1 cellular context compared by ENCODE assay signal in genomic region chr12:6647083-6647604, GRCh38.
TF ChIP-seq lines count a peak whose summit lies in the region.

TSS of gene ACRBP (minus strand) at chr12:6647432. CDS start at chr12:6647366, 66 bp downstream.

TF ChIP-seq in H1, 55 proteins besides CTCF, POLR2A, EP300 and RAD21:
- TF ChIP-seq CTBP2 (IDR thresholded peaks at IDR 0.05; ENCODE audit: borderline replicate concordance, insufficient read depth, insufficient read length, low read length) (no peak), KDM4A (IDR thresholded peaks at IDR 0.05; ENCODE audit: low read depth, low read length, severe bottlenecking) (peak; percentile 91), JUN (IDR thresholded peaks at IDR 0.05; ENCODE audit: low read depth, low read length) (no peak), GABPA (IDR thresholded peaks at IDR 0.05; ENCODE audit: borderline replicate concordance, insufficient read depth, low read length) (no peak), MAX (IDR thresholded peaks at IDR 0.05) (peak; percentile 40), TAF1 (IDR thresholded peaks at IDR 0.05; ENCODE audit: low read depth, low read length) (peak; percentile 44; the same call in 1 of the 2 replicates), FOSL1 (IDR thresholded peaks at IDR 0.05; ENCODE audit: insufficient read depth, low read depth, low read length) (no peak), BACH1 (IDR thresholded peaks at IDR 0.05; ENCODE audit: low read length) (no peak), SP1 (IDR thresholded peaks at IDR 0.05; ENCODE audit: low read depth, low read length) (no peak), SUZ12 (IDR thresholded peaks at IDR 0.05; ENCODE audit: low read length) (no peak), E2F6 (IDR thresholded peaks at IDR 0.05) (0 out of 2 replicates have a peak, but pooled peaks have one; percentile 26), EGR1 (IDR thresholded peaks at IDR 0.05; ENCODE audit: borderline replicate concordance, low read depth, low read length) (peak; percentile 91), SIN3A (conservative IDR thresholded peaks at IDR 0.05 in 1 of 2, IDR thresholded peaks at IDR 0.05 in 1 of 2; ENCODE audit: low read depth in 1 of 2, low read length in 2 of 2) (no peak), RFX5 (IDR thresholded peaks at IDR 0.05; ENCODE audit: borderline replicate concordance, low read depth, low read length) (no peak), SAP30 (IDR thresholded peaks at IDR 0.05; ENCODE audit: insufficient read depth, insufficient replicate concordance, low read length) (no peak), RBBP5 (IDR thresholded peaks at IDR 0.05; ENCODE audit: borderline replicate concordance, low read depth, low read length) (no peak; the same call in 1 of the 2 replicates), USF2 (IDR thresholded peaks at IDR 0.05; ENCODE audit: low read length) (no peak), CREB1 (IDR thresholded peaks at IDR 0.05) (peak; percentile 46; the same call in 1 of the 2 replicates), CHD7 (IDR thresholded peaks at IDR 0.05; ENCODE audit: insufficient replicate concordance, low read length) (no peak), PHF8 (conservative IDR thresholded peaks at IDR 0.05; ENCODE audit: low read depth, low read length) (peak; percentile 43), CHD2 (IDR thresholded peaks at IDR 0.05; ENCODE audit: low read length) (no peak), KDM1A (IDR thresholded peaks at IDR 0.05; ENCODE audit: borderline replicate concordance, low read length) (no peak)
TF ChIP-seq in H1: peak in this region for 7.
